In genomic region chr3:17505856-17506255, GRCh38 we compare ENCODE assay signal across 24 cellular contexts.
A peak's percentile ranks its signal among the peaks of the same experiment; 100 is the strongest.
DNase-seq lines count a peak whose midpoint lies in the region; ATAC-seq, FAIRE-seq and TF ChIP-seq lines count a peak whose summit lies in the region.
"Had no signal": no experiment of that assay in that cellular context is flagged by ENCODE, and none has a peak within 500 bp of the region (broad histone marks: within the 10 kb centered on the region; RNA-seq: fewer than 3 reads in every experiment).

No MANE protein-coding gene starts in this region.

- H3K36me3 ChIP-seq in ovary: no peaks in the 10 kb centered on the region
- H3K36me3 ChIP-seq in body of pancreas (replicated peaks in 1 of 2; ENCODE audit: insufficient read depth in 1 of 2, low read depth in 2 of 2): no peaks in the 10 kb centered on the region
- H3K36me3 ChIP-seq: left lung, thyroid gland had no signal

- TF ChIP-seq CTCF in ovary (IDR thresholded peaks at IDR 0.05) (no peak), body of pancreas (IDR thresholded peaks at IDR 0.05) (no peak)

- no peaks in the 10 kb centered on the region for H3K4me1 ChIP-seq in ovary (ENCODE audit: insufficient read depth)
- no peaks in the 10 kb centered on the region for H3K4me1 ChIP-seq in body of pancreas
- H3K4me1 ChIP-seq: left lung, thyroid gland had no signal

- intact Hi-C loops in ovary (cut with DNase I) (no loop called here), body of pancreas (cut with DNase I) (no loop called here)

- no peak for ATAC-seq in body of pancreas
- ATAC-seq: CD8-positive, alpha-beta T cell; left lung; Right ventricle myocardium inferior; stimulated activated naive B cell treated with anti-CD40 and anti-IgM and Interleukin-4, amounts not matched to agents 10 μg/mL and 1 μg/mL and 100 μg/mL, for 72 hours had no signal

- DNase-seq in EH (ENCODE audit: low read depth) (peak; percentile 47), RCC 7860 (ENCODE audit: low spot score) (peak; percentile 22), dedifferentiated amniotic fluid mesenchymal stem cell (ENCODE audit: extremely low spot score) (peak; percentile 15), kidney tubule cell (ENCODE audit: low spot score) (peak; percentile 14), ovary (no peak), substantia nigra (lab: John Stamatoyannopoulos, UW) (no peak), body of pancreas (no peak), islet precursor cell (no peak)
- DNase-seq: activated CD4-positive, CD25-positive, alpha-beta regulatory T cell treated with anti-CD3 and anti-CD28 coated beads, Interleukin-2, amount 50 U/mL, for 72 hours; activated naive CD4-positive, alpha-beta T cell treated with anti-CD3 and anti-CD28 coated beads, Interleukin-2, amount 10 ng/mL, durations not matched to agents 7 days and 5 days; activated T-cell treated with anti-CD3 and anti-CD28 coated beads, Interleukin-2, amount 50 U/mL, for 48 hours; anterior cingulate cortex; CD8-positive, alpha-beta T cell; DMS79 treated with DMSO at 0.1 percent for 48 hours; left lung; midbrain; NCI-H1105; NCI-H2081; NCI-H446 treated with DMSO at 0.1 percent for 48 hours; stimulated activated CD4-positive, alpha-beta T cell treated with anti-CD3 and anti-CD28 coated beads, Interleukin-1b, Interleukin-23, amount 100 ng/mL, for 48 hours; stimulated activated naive B cell treated with anti-CD40 and anti-IgM and Interleukin-4, amounts not matched to agents 10 μg/mL and 1 μg/mL and 100 μg/mL, for 72 hours; thyroid gland had no signal

- FAIRE-seq in RCC 7860 (lab: Jason Lieb, UNC): peak; percentile 73
- FAIRE-seq: colon had no signal

- TF ChIP-seq POLR2A in ovary (IDR thresholded peaks at IDR 0.05): no peak
- TF ChIP-seq POLR2A in body of pancreas (IDR thresholded peaks at IDR 0.05): no peak

- no peaks in the 10 kb centered on the region for H3K27me3 ChIP-seq in ovary
- no peaks in the 10 kb centered on the region for H3K27me3 ChIP-seq in body of pancreas
- H3K27me3 ChIP-seq: left lung, thyroid gland had no signal

- no peak for TF ChIP-seq EP300 in ovary (IDR thresholded peaks at IDR 0.05)

- H3K4me3 ChIP-seq in ovary: no peak overlapping the region
- no peak overlapping the region for H3K4me3 ChIP-seq in body of pancreas
- H3K4me3 ChIP-seq: left lung, thyroid gland had no signal

- H3K9me3 ChIP-seq in ovary (no peaks in the 10 kb centered on the region), body of pancreas (no peaks in the 10 kb centered on the region)
- H3K9me3 ChIP-seq: left lung, thyroid gland had no signal

- H3K27ac ChIP-seq in ovary (no peak overlapping the region), substantia nigra (ENCODE audit: low read depth, low read length, poor library complexity, severe bottlenecking) (no peak overlapping the region), body of pancreas (peak overlapping the region in 1 of 4 donors; percentile 26)
- H3K27ac ChIP-seq: left lung, thyroid gland had no signal

Comparison
In these comparisons a context has a peak if more than half of its experiments do, and no peak if none do; other contexts are left out.
1. DNase-seq: peak in EH (single experiment), RCC 7860 (single experiment), dedifferentiated amniotic fluid mesenchymal stem cell (single experiment) and kidney tubule cell (single experiment); none in ovary (0 of 5), substantia nigra (0 of 49), body of pancreas (0 of 4) and islet precursor cell (single experiment).